ENCODE assay signal across 8 cellular contexts in the genomic region with DNA sequence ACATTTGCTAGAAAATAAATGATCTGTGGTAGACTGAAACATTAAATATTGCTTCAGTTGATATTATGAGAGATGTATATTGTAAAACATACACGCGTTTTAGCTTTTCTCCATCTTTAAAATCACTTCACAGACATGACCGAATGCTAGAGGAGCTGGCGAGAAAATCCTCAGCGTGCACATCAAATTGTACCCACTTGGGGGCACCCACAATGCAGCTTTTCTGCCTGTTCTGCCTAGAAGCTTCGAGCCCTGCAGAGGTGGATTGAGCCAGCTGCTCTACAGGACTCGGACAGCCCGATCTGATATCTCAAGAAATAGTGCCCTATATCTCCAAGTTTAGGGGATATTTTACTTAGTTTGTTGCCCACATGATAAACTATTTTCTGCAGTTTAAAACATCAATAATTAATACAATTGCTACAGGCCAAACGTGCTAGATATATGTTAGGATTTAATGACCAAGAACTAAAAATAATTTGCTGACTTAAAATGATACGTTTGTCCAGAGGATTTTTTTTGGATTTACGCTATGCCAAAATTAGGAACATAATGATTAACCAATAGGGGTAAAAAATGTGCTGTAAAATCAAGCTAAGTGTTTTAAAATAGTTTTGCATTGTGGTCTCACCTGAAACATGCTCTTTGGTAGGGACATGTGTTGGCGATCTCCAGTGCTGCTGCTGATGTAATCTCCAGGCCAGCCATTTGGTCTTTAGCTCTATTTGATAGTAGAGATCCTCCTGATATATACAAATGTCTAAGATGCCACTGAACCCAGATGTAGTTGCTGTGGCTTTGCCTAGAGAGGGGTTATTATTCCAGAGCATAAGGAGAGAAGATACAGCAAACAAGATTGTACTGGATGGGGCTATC. TPM values are rescaled to one million over a fixed set of nuclear protein-coding genes. Genes with fewer than 3 reads are reported as not detected.
DNase-seq lines count a peak whose midpoint lies in the region; ATAC-seq, FAIRE-seq and TF ChIP-seq lines count a peak whose summit lies in the region.

No MANE protein-coding gene starts in this region.

- intact Hi-C loops in spleen (cut with DNase I; ENCODE audit: low total_unique reads) = no loop called here

- no peak for TF ChIP-seq POLR2A in spleen (IDR thresholded peaks at IDR 0.05)

- peak in 7 of 11 experiments; percentile 9 to 51 (median 39) for TF ChIP-seq CTCF in spleen (IDR thresholded peaks at IDR 0.05 in 8 of 11, conservative IDR thresholded peaks at IDR 0.05 in 3 of 11)

- H3K36me3 ChIP-seq in spleen = no peaks in the 10 kb centered on the region

- H3K4me1 ChIP-seq in spleen = peaks cover 0 to 6% (median under 1%) of the 10 kb centered on the region in 6 donors

- H3K27ac ChIP-seq in spleen = no peak overlapping the region

- peak; percentile 52 for FAIRE-seq in RCC 7860 (lab: Jason Lieb, UNC)

- no peak overlapping the region for H3K4me3 ChIP-seq in spleen

- ATAC-seq in GM21515 (IDR thresholded peaks at IDR 0.05; ENCODE audit: unreplicated experiment) = peak; percentile 82

- WGBS in spleen, 5 donors = 36 to 43% (median 39%) methylated on average over 12 of the region's 12 CpGs

- peak; percentile 51 for DNase-seq in DMS53 treated with DMSO at 0.1 percent for 48 hours (lab: John Stamatoyannopoulos, UW; ENCODE audit: unreplicated experiment)
- DNase-seq in KG1 (lab: John Stamatoyannopoulos, UW) = peak; percentile 15
- peak; percentile 35 for DNase-seq in RCC 7860 (ENCODE audit: low spot score)
- DNase-seq in activated naive CD4-positive, alpha-beta T cell treated with Interleukin-2 at 50 U/mL for 16 hours = peak; percentile 52
- peak; percentile 12 for DNase-seq in hepatic stellate cell (ENCODE audit: low spot score)
- DNase-seq in spleen = peak; percentile 76
- no peak for DNase-seq in GF-D8 (lab: John Stamatoyannopoulos, UW)

- H3K27me3 ChIP-seq in spleen (replicated peaks in 1 of 7) = peaks cover 0 to 25% (median 0%) of the 10 kb centered on the region in 7 donors

- H3K9me3 ChIP-seq in spleen = peaks cover 0 to 9% (median 0%) of the 10 kb centered on the region in 8 donors

RNA-seq across cellular contexts. Expression of gene ATP5MC3, which starts 22.3 kb away (rescaled TPM):
- 100 to 1,000 TPM in 3 of 7 donors, 10 to 100 TPM in 4; 53.4 to 124 (median 96.3) TPM for total RNA-seq in spleen
- polyA plus RNA-seq in spleen = 100 to 1,000 TPM; 123 to 195 (median 188) TPM

RNA-seq across cellular contexts. Expression of gene ATF2, which starts 35.9 kb away (rescaled TPM):
- total RNA-seq in spleen = 10 to 100 TPM; 56.4 to 71.6 (median 60.3) TPM
- 10 to 100 TPM; 16.3 to 18.1 (median 17.8) TPM for polyA plus RNA-seq in spleen
